33 cellular contexts compared by ENCODE assay signal in the genomic region with DNA sequence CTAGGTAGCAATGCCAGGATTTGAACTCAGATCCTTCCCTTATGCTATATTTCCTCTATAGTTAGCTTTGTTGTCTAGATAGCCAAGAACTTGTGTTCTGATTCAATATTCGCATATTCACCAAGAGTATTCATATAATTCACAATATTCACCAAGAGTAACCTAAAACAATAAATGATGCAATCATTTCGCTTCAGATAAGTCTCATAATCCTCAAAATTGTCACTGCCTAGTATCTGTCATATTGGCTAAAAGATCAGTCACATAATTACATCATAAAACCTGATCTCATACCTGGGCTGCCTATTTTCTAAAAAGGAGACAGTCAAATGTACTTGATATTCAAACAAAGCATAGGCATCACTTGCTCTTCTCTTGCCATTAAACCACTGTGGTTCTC.
"Had no signal": no experiment of that assay in that cellular context is flagged by ENCODE, and none has a peak within 500 bp of the region (broad histone marks: within the 10 kb centered on the region; RNA-seq: fewer than 3 reads in every experiment).

No MANE protein-coding gene starts in this region.

- H3K4me1 ChIP-seq: SJCRH30 had no signal

- DNase-seq: Kasumi-1, MG63, NCI-H1048, NCI-H1092 treated with DMSO at 0.1 percent for 48 hours, NCI-H1105 treated with DMSO at 0.1 percent for 48 hours, NCI-H1436, NCI-H146, NCI-H1694, NCI-H187, NCI-H1930, NCI-H2029 treated with DMSO at 0.1 percent for 48 hours, NCI-H2081 treated with DMSO at 0.1 percent for 48 hours, NCI-H2107, NCI-H2171, NCI-H226, NCI-H446 treated with DMSO at 0.1 percent for 48 hours, NCI-H510A, NCI-H524, NCI-H526, NCI-H69, NCI-H748 treated with DMSO at 0.1 percent for 48 hours, NCI-H82, PC-9, SHP77, SIG-M5, SJCRH30, T-cell had no signal

- ATAC-seq: Panc1, Right ventricle myocardium inferior, SK-N-SH treated with all-trans-retinoic acid at 6 μM for 48 hours, T-cell had no signal

- H3K4me3 ChIP-seq: MG63, PC-9, SJCRH30, SK-N-MC had no signal

- H3K9me3 ChIP-seq: MG63, SJCRH30 had no signal

- H3K27me3 ChIP-seq: MG63, SJCRH30 had no signal

- FAIRE-seq: RCC 7860 had no signal

- H3K27ac ChIP-seq: PC-9, RWPE1, SJCRH30, SK-N-MC had no signal

- H3K36me3 ChIP-seq: MG63, SJCRH30 had no signal
